ENCODE assay signal across 2 cellular contexts in the genomic region with DNA sequence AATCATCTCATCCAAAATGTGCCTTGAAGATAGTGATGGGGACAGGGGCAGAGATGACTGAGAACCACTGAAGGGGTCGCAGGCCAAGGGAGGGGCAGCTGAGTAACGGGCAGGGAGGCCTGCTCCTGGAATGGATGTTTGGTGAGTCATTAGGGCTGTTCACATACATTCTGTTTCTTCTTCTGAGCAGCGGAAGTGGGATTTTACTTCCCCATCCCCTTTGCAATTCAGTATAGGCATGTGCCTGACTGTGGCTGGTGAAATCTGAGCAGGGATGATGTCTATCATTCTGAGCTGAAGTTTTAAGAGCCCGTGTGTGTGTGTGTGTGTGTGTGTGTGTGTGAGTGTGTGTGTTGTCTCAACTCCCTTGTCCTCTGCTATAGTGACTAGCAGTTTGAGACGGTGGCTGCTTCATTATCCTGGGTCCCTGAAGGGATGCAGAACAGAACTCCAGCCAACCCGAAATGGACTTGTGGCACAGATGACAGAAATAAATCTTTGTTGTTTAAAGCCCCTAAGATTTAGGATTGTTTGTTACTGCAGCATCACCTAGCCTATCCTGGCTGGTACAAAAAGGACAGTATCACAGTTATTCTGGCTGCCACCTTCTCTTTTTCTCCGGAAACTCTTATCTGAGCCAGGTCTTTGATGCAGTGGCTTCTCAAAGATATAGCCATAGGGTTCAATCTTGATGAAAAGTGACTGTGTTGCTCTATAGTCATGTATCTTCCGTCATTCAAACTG.
TF ChIP-seq lines count a peak whose summit lies in the region.

No MANE protein-coding gene starts in this region.

TF ChIP-seq in HEK293, 187 proteins besides CTCF, POLR2A, EP300 and RAD21 (continued from another document):
- TF ChIP-seq SP3 (tag by site-specific recombination; IDR thresholded peaks at IDR 0.05) (no peak), ZSCAN4 (tag by site-specific recombination; IDR thresholded peaks at IDR 0.05) (peak; percentile 47)

TF ChIP-seq in SK-N-SH, 30 proteins besides CTCF, POLR2A, EP300 and RAD21 (continued from another document):
- TF ChIP-seq, protein P1, sequence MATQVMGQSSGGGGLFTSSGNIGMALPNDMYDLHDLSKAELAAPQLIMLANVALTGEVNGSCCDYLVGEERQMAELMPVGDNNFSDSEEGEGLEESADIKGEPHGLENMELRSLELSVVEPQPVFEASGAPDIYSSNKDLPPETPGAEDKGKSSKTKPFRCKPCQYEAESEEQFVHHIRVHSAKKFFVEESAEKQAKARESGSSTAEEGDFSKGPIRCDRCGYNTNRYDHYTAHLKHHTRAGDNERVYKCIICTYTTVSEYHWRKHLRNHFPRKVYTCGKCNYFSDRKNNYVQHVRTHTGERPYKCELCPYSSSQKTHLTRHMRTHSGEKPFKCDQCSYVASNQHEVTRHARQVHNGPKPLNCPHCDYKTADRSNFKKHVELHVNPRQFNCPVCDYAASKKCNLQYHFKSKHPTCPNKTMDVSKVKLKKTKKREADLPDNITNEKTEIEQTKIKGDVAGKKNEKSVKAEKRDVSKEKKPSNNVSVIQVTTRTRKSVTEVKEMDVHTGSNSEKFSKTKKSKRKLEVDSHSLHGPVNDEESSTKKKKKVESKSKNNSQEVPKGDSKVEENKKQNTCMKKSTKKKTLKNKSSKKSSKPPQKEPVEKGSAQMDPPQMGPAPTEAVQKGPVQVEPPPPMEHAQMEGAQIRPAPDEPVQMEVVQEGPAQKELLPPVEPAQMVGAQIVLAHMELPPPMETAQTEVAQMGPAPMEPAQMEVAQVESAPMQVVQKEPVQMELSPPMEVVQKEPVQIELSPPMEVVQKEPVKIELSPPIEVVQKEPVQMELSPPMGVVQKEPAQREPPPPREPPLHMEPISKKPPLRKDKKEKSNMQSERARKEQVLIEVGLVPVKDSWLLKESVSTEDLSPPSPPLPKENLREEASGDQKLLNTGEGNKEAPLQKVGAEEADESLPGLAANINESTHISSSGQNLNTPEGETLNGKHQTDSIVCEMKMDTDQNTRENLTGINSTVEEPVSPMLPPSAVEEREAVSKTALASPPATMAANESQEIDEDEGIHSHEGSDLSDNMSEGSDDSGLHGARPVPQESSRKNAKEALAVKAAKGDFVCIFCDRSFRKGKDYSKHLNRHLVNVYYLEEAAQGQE (IDR thresholded peaks at IDR 0.05; ENCODE audit: low read depth, low read length) = no peak
- TF ChIP-seq SIN3A (IDR thresholded peaks at IDR 0.05; ENCODE audit: borderline replicate concordance, low read depth, low read length) (no peak; the same call in 1 of the 2 replicates), TCF12 (IDR thresholded peaks at IDR 0.05) (peak; percentile 73), EZH2phosphoT487 (IDR thresholded peaks at IDR 0.05; ENCODE audit: borderline replicate concordance, low read depth) (no peak), RFX5 (IDR thresholded peaks at IDR 0.05; ENCODE audit: low read length) (no peak), JUND (IDR thresholded peaks at IDR 0.05) (peak; percentile 44; the same call in 1 of the 2 replicates), FOXM1 (IDR thresholded peaks at IDR 0.05; ENCODE audit: low read depth) (peak; percentile 13; the same call in 1 of the 2 replicates), SMC3 (IDR thresholded peaks at IDR 0.05; ENCODE audit: low read depth, low read length) (no peak), FOXJ3 (CRISPR knock-in tag; IDR thresholded peaks at IDR 0.05) (no peak), MXI1 (IDR thresholded peaks at IDR 0.05; ENCODE audit: low read depth, low read length) (no peak), TAF1 (IDR thresholded peaks at IDR 0.05; ENCODE audit: borderline replicate concordance, low read depth, low read length) (no peak), ELF1 (IDR thresholded peaks at IDR 0.05) (0 out of 2 replicates have a peak, but pooled peaks have one; percentile 11), MAX (IDR thresholded peaks at IDR 0.05; ENCODE audit: low read depth) (peak; percentile 42; the same call in 1 of the 2 replicates), RXRA (IDR thresholded peaks at IDR 0.05; ENCODE audit: borderline replicate concordance, low read depth) (peak; percentile 38; the same call in 1 of the 2 replicates)
- TF ChIP-seq, protein P2, sequence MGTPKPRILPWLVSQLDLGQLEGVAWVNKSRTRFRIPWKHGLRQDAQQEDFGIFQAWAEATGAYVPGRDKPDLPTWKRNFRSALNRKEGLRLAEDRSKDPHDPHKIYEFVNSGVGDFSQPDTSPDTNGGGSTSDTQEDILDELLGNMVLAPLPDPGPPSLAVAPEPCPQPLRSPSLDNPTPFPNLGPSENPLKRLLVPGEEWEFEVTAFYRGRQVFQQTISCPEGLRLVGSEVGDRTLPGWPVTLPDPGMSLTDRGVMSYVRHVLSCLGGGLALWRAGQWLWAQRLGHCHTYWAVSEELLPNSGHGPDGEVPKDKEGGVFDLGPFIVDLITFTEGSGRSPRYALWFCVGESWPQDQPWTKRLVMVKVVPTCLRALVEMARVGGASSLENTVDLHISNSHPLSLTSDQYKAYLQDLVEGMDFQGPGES (IDR thresholded peaks at IDR 0.05; ENCODE audit: low read depth, low read length) = no peak
- TF ChIP-seq, protein P3, sequence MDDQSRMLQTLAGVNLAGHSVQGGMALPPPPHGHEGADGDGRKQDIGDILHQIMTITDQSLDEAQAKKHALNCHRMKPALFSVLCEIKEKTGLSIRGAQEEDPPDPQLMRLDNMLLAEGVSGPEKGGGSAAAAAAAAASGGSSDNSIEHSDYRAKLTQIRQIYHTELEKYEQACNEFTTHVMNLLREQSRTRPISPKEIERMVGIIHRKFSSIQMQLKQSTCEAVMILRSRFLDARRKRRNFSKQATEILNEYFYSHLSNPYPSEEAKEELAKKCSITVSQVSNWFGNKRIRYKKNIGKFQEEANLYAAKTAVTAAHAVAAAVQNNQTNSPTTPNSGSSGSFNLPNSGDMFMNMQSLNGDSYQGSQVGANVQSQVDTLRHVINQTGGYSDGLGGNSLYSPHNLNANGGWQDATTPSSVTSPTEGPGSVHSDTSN (IDR thresholded peaks at IDR 0.05) = peak; percentile 79
- TF ChIP-seq, protein P4, sequence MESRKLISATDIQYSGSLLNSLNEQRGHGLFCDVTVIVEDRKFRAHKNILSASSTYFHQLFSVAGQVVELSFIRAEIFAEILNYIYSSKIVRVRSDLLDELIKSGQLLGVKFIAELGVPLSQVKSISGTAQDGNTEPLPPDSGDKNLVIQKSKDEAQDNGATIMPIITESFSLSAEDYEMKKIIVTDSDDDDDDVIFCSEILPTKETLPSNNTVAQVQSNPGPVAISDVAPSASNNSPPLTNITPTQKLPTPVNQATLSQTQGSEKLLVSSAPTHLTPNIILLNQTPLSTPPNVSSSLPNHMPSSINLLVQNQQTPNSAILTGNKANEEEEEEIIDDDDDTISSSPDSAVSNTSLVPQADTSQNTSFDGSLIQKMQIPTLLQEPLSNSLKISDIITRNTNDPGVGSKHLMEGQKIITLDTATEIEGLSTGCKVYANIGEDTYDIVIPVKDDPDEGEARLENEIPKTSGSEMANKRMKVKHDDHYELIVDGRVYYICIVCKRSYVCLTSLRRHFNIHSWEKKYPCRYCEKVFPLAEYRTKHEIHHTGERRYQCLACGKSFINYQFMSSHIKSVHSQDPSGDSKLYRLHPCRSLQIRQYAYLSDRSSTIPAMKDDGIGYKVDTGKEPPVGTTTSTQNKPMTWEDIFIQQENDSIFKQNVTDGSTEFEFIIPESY (IDR thresholded peaks at IDR 0.05; ENCODE audit: borderline replicate concordance, low read depth) = no peak
